ENCODE assay signal across 25 cellular contexts in genomic region chr15:32107477-32108080, GRCh38.
"Had no signal": no experiment of that assay in that cellular context is flagged by ENCODE, and none has a peak within 500 bp of the region (broad histone marks: within the 10 kb centered on the region; RNA-seq: fewer than 3 reads in every experiment).

No MANE protein-coding gene starts in this region.

- H3K4me3 Mint-ChIP-seq: effector memory CD8-positive, alpha-beta T cell; naive thymus-derived CD4-positive, alpha-beta T cell; nephron; neural progenitor cell; type B pancreatic cell had no signal

- H3K4me3 ChIP-seq: gastrocnemius medialis, left lung, neural progenitor cell, right lobe of liver, stomach, tibial artery had no signal

- ATAC-seq: gastrocnemius medialis; left cardiac atrium; left lung; naive thymus-derived CD4-positive, alpha-beta T cell; right lobe of liver had no signal

- H3K27ac ChIP-seq: gastrocnemius medialis, left lung, neural progenitor cell, parathyroid adenoma, right lobe of liver, stomach, tibial artery had no signal

- H3K27me3 Mint-ChIP-seq: type B pancreatic cell had no signal

- H3K9me3 ChIP-seq: gastrocnemius medialis, left lung, right lobe of liver, stomach, tibial artery had no signal

- DNase-seq: cortex of kidney; effector memory CD8-positive, alpha-beta T cell; foreskin fibroblast; gastrocnemius medialis; head of caudate nucleus; kidney; left cardiac atrium; left lung; mesenchymal stem cell; midbrain; naive thymus-derived CD4-positive, alpha-beta T cell; right lobe of liver; small intestine; stimulated activated CD4-positive, alpha-beta T cell treated with anti-CD3 and anti-CD28 coated beads, Interleukin-12 subunit alpha, Interleukin-12 subunit beta, amount 100 ng/mL, for 4 hours; stimulated activated CD4-positive, alpha-beta T cell treated with anti-CD3 and anti-CD28 coated beads, Interleukin-1b, Interleukin-23, amount 100 ng/mL, for 48 hours; stimulated activated CD4-positive, alpha-beta T cell treated with anti-CD3 and anti-CD28 coated beads, Interleukin-4, amount 100 ng/mL, for 1 hour; stimulated activated CD8-positive, alpha-beta memory T cell treated with anti-CD3 and anti-CD28 coated beads, Interleukin-4, amount 100 ng/mL, for 48 hours; stimulated activated naive CD4-positive, alpha-beta T cell treated with Interleukin-2 at 50 U/mL for 16 hours; stomach; tibial artery had no signal

- H3K36me3 ChIP-seq: gastrocnemius medialis, left lung, neural progenitor cell, right lobe of liver, stomach, tibial artery had no signal

- H3K27ac Mint-ChIP-seq: effector memory CD8-positive, alpha-beta T cell; naive thymus-derived CD4-positive, alpha-beta T cell; nephron; neural progenitor cell; progenitor cell of endocrine pancreas; type B pancreatic cell had no signal

- H3K9ac ChIP-seq: neural progenitor cell, parathyroid adenoma had no signal

- H3K4me2 ChIP-seq: neural progenitor cell had no signal

- H3K27me3 ChIP-seq: gastrocnemius medialis, neural progenitor cell, right lobe of liver, stomach had no signal

- H2AFZ ChIP-seq: neural progenitor cell, parathyroid adenoma had no signal

- H3K4me1 Mint-ChIP-seq: neural progenitor cell had no signal

- H3K9me3 Mint-ChIP-seq: effector memory CD8-positive, alpha-beta T cell; nephron; neural progenitor cell; type B pancreatic cell had no signal

- H3K79me2 ChIP-seq: parathyroid adenoma had no signal

- H3K4me1 ChIP-seq: left lung, neural progenitor cell, right lobe of liver, stomach, tibial artery had no signal
